In the genomic region with DNA sequence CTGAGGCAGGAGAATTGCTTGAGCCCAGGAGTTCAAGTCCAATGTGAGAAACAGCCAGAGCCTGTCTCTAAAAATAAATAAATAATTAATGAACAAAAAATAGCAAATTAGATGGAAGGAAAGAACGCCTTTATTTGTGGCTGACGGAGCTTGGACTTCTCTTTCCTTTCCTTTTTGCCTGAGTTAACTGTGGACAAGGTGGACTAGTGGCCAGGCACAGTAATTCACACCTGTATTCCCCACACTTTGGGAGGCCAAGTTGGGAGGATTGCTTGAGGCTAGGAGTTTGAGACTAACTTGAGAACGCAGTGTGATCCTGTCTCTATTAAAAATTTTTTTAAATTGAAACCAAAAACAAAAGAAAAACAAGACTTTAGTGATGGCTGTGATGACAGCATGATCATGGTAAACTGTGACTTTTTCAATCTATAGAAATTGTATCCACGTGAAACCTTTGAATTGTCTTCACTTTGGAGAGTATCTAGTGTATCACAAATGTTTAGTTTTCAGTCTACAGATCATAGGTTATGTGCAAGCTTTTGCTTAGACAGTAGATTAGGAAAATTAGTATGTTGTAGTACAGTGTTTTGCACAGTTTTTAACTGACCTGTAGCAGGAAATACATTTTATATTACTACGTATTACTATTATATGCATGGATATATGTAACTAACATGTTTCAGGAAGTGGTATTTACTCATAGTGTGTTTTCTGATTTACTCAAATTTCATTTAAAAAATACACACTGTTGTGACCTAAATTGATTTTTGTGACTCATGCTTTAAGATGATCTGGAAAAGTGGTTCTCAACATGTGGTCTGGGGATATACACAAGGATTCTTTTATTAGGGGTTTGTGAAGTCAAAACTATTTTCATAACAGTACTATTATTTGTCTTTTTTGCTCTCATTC, we compare ENCODE assay signal across 1 cellular context.
TF ChIP-seq lines count a peak whose summit lies in the region.

No MANE protein-coding gene starts in this region.

TF ChIP-seq in HEK293, 187 proteins besides CTCF, POLR2A, EP300 and RAD21 (continued from another document):
- TF ChIP-seq, protein P1, sequence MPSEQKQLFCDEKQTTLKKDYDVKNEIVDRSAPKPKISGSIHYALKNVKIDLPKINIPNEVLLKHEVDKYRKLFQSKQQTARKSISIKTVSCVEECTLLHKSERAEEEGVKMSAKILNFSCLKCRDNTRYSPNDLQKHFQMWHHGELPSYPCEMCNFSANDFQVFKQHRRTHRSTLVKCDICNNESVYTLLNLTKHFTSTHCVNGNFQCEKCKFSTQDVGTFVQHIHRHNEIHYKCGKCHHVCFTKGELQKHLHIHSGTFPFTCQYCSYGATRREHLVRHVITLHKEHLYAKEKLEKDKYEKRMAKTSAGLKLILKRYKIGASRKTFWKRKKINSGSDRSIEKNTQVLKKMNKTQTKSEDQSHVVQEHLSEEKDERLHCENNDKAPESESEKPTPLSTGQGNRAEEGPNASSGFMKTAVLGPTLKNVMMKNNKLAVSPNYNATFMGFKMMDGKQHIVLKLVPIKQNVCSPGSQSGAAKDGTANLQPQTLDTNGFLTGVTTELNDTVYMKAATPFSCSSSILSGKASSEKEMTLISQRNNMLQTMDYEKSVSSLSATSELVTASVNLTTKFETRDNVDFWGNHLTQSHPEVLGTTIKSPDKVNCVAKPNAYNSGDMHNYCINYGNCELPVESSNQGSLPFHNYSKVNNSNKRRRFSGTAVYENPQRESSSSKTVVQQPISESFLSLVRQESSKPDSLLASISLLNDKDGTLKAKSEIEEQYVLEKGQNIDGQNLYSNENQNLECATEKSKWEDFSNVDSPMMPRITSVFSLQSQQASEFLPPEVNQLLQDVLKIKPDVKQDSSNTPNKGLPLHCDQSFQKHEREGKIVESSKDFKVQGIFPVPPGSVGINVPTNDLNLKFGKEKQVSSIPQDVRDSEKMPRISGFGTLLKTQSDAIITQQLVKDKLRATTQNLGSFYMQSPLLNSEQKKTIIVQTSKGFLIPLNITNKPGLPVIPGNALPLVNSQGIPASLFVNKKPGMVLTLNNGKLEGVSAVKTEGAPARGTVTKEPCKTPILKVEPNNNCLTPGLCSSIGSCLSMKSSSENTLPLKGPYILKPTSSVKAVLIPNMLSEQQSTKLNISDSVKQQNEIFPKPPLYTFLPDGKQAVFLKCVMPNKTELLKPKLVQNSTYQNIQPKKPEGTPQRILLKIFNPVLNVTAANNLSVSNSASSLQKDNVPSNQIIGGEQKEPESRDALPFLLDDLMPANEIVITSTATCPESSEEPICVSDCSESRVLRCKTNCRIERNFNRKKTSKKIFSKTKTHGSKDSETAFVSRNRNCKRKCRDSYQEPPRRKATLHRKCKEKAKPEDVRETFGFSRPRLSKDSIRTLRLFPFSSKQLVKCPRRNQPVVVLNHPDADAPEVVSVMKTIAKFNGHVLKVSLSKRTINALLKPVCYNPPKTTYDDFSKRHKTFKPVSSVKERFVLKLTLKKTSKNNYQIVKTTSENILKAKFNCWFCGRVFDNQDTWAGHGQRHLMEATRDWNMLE (tag by site-specific recombination; conservative IDR thresholded peaks at IDR 0.05; ENCODE audit: low read depth): no peak
- TF ChIP-seq ZNF670 (tag by site-specific recombination; IDR thresholded peaks at IDR 0.05; ENCODE audit: low read depth) (no peak), GLIS1 (tag by site-specific recombination; IDR thresholded peaks at IDR 0.05) (no peak), ZNF843 (tag by site-specific recombination; IDR thresholded peaks at IDR 0.05) (no peak), ZEB2 (tag by site-specific recombination; IDR thresholded peaks at IDR 0.05) (no peak), ZSCAN23 (tag by site-specific recombination; IDR thresholded peaks at IDR 0.05) (no peak), ZNF624 (tag by site-specific recombination; IDR thresholded peaks at IDR 0.05) (no peak)
